In the genomic region with DNA sequence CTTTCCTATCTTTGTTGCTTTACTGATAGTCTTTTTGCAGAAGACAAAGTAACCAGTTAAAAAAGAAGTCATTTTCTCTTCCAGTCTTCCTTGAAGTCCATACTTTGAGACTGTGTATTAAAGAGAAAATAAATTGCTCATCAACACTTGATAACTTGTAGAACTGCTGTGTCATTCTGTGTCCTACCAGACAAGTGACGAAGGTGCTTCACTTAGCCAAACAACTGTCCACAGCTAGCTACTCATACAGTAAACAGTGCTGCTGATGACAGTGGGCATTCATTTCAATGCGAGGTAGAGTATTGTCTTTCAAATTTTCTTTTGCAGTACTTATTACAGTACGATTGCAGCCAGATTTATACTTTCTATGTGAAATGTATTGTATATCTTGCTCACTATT, we compare ENCODE assay signal across 29 cellular contexts. TPM values are rescaled to one million over a fixed set of nuclear protein-coding genes. Genes with fewer than 3 reads are reported as not detected.
"Had no signal": no experiment of that assay in that cellular context is flagged by ENCODE, and none has a peak within 500 bp of the region (broad histone marks: within the 10 kb centered on the region; RNA-seq: fewer than 3 reads in every experiment).

No MANE protein-coding gene starts in this region.

- H3K36me3 ChIP-seq: breast epithelium, Peyer's patch had no signal

- H3K9ac ChIP-seq: KMS-11 had no signal

- H3K4me2 ChIP-seq: KMS-11 had no signal

- DNase-seq: activated B cell treated with CpG ODN at 0.5 μM for 24 hours; activated CD4-positive, alpha-beta T cell treated with anti-CD3 and anti-CD28 coated beads for 1 hour; activated CD4-positive, alpha-beta T cell treated with anti-CD3 and anti-CD28 coated beads, Interleukin-2, amount 10 ng/mL, durations not matched to agents 24 days and 14 days; activated CD4-positive, alpha-beta T cell treated with anti-CD3 and anti-CD28 coated beads, Interleukin-2, amount 50 U/mL, for 48 hours; activated CD8-positive, alpha-beta memory T cell treated with anti-CD3 and anti-CD28 coated beads, Interleukin-2, amount 10 ng/mL, durations not matched to agents 7 days and 5 days; activated effector memory CD4-positive, alpha-beta T cell treated with Interleukin-2 at 50 U/mL for 16 hours; activated naive CD4-positive, alpha-beta T cell; activated T-cell treated with anti-CD3 and anti-CD28 coated beads, Interleukin-2, amount 50 U/mL, for 24 hours; aorta; central memory CD4-positive, alpha-beta T cell; MV-4-11; NCI-H1092 treated with DMSO at 0.1 percent for 48 hours; NCI-H1417 treated with DMSO at 0.1 percent for 48 hours; NCI-H1694; NCI-H2029; NCI-H446; NCI-H526 treated with DMSO at 0.1 percent for 48 hours; NCI-H82; Peyer's patch; SHP77 treated with DMSO at 0.1 percent for 48 hours; T-helper 17 cell; T1000 had no signal

- ATAC-seq: activated CD8-positive, alpha-beta memory T cell treated with anti-CD3 and anti-CD28 coated beads, Interleukin-2, amount 10 ng/mL, durations not matched to agents 7 days and 5 days; T-helper 17 cell had no signal

- H3K4me1 ChIP-seq: breast epithelium, Peyer's patch had no signal

- H3K9me3 ChIP-seq: breast epithelium, Peyer's patch had no signal

- H3K27ac Mint-ChIP-seq: activated B cell treated with CpG ODN at 0.5 μM for 24 hours; activated CD4-positive, alpha-beta T cell treated with anti-CD3 and anti-CD28 coated beads, Interleukin-2, amount 10 ng/mL, durations not matched to agents 24 days and 14 days; activated CD8-positive, alpha-beta memory T cell treated with anti-CD3 and anti-CD28 coated beads, Interleukin-2, amount 10 ng/mL, durations not matched to agents 7 days and 5 days; activated naive CD4-positive, alpha-beta T cell treated with anti-CD3 and anti-CD28 coated beads, Interleukin-2, amount 50 U/mL, for 24 hours; activated T-cell treated with anti-CD3 and anti-CD28 coated beads, Interleukin-2, amount 50 U/mL, for 24 hours; activated T-helper 1 cell treated with anti-CD3 and anti-CD28 coated beads, Interleukin-12 subunit alpha, Interleukin-12 subunit beta, Interleukin-2, Interleukin-4 antibody, amounts not matched to agents 30 ng/mL and 10 ng/mL and 1 ng/mL, durations not matched to agents 14 hours and 24 hours and 36 hours; T-helper 17 cell had no signal

- H3K36me3 Mint-ChIP-seq: activated CD8-positive, alpha-beta memory T cell treated with anti-CD3 and anti-CD28 coated beads, Interleukin-2, amount 10 ng/mL, durations not matched to agents 7 days and 5 days; activated naive CD4-positive, alpha-beta T cell treated with anti-CD3 and anti-CD28 coated beads, Interleukin-2, amount 50 U/mL, for 24 hours had no signal

- H3K27ac ChIP-seq: breast epithelium, KMS-11, Peyer's patch, RWPE1 had no signal

- H3K4me1 Mint-ChIP-seq: activated B cell treated with CpG ODN at 0.5 μM for 24 hours; activated CD4-positive, alpha-beta T cell treated with anti-CD3 and anti-CD28 coated beads, Interleukin-2, amount 10 ng/mL, durations not matched to agents 24 days and 14 days; activated CD8-positive, alpha-beta memory T cell treated with anti-CD3 and anti-CD28 coated beads, Interleukin-2, amount 10 ng/mL, durations not matched to agents 7 days and 5 days; activated naive CD4-positive, alpha-beta T cell treated with anti-CD3 and anti-CD28 coated beads, Interleukin-2, amount 50 U/mL, for 24 hours; T-helper 17 cell had no signal

- H3K9me3 Mint-ChIP-seq: activated B cell treated with CpG ODN at 0.5 μM for 24 hours; activated CD4-positive, alpha-beta T cell treated with anti-CD3 and anti-CD28 coated beads, Interleukin-2, amount 10 ng/mL, durations not matched to agents 24 days and 14 days; activated naive CD4-positive, alpha-beta T cell treated with anti-CD3 and anti-CD28 coated beads, Interleukin-2, amount 50 U/mL, for 24 hours; activated T-cell treated with anti-CD3 and anti-CD28 coated beads, Interleukin-2, amount 50 U/mL, for 24 hours; activated T-helper 1 cell treated with anti-CD3 and anti-CD28 coated beads, Interleukin-12 subunit alpha, Interleukin-12 subunit beta, Interleukin-2, Interleukin-4 antibody, amounts not matched to agents 30 ng/mL and 10 ng/mL and 1 ng/mL, durations not matched to agents 14 hours and 24 hours and 36 hours had no signal

- H3K4me3 ChIP-seq: breast epithelium, Peyer's patch had no signal

- H3K27me3 ChIP-seq: breast epithelium, Peyer's patch had no signal

- H3K4me3 Mint-ChIP-seq: activated B cell treated with CpG ODN at 0.5 μM for 24 hours; activated CD4-positive, alpha-beta T cell treated with anti-CD3 and anti-CD28 coated beads, Interleukin-2, amount 10 ng/mL, durations not matched to agents 24 days and 14 days; activated CD8-positive, alpha-beta memory T cell treated with anti-CD3 and anti-CD28 coated beads, Interleukin-2, amount 10 ng/mL, durations not matched to agents 7 days and 5 days; activated naive CD4-positive, alpha-beta T cell treated with anti-CD3 and anti-CD28 coated beads, Interleukin-2, amount 50 U/mL, for 24 hours; activated T-cell treated with anti-CD3 and anti-CD28 coated beads, Interleukin-2, amount 50 U/mL, for 24 hours; activated T-helper 1 cell treated with anti-CD3 and anti-CD28 coated beads, Interleukin-12 subunit alpha, Interleukin-12 subunit beta, Interleukin-2, Interleukin-4 antibody, amounts not matched to agents 30 ng/mL and 10 ng/mL and 1 ng/mL, durations not matched to agents 14 hours and 24 hours and 36 hours; T-helper 17 cell had no signal

RNA-seq across cellular contexts. Expression of a gene that starts 11.5 kb away (rescaled TPM):
- total RNA-seq: activated B cell treated with CpG ODN at 0.5 μM for 24 hours; activated CD4-positive, alpha-beta T cell treated with anti-CD3 and anti-CD28 coated beads, Interleukin-2, amount 10 ng/mL, durations not matched to agents 24 days and 14 days; activated CD8-positive, alpha-beta memory T cell treated with anti-CD3 and anti-CD28 coated beads, Interleukin-2, amount 10 ng/mL, durations not matched to agents 7 days and 5 days; activated T-helper 1 cell treated with anti-CD3 and anti-CD28 coated beads, Interleukin-12 subunit alpha, Interleukin-12 subunit beta, Interleukin-2, Interleukin-4 antibody, amounts not matched to agents 30 ng/mL and 10 ng/mL and 1 ng/mL, durations not matched to agents 14 hours and 24 hours and 36 hours; MCF 10A; OCI-LY7 had no signal
